In genomic region chr22:11818845-11819244, GRCh38 we compare ENCODE assay signal across 5 cellular contexts.
DNase-seq lines count a peak whose midpoint lies in the region; ATAC-seq and TF ChIP-seq lines count a peak whose summit lies in the region.
"Not testable (repeated sequence)": the region's sequence is repeated elsewhere in the genome, so short reads cannot be mapped to it uniquely, and the experiment has no call there.

No MANE protein-coding gene starts in this region.

- not testable (repeated sequence) for TF ChIP-seq EP300 in sigmoid colon (IDR thresholded peaks at IDR 0.05); stomach (IDR thresholded peaks at IDR 0.05); suprapubic skin (IDR thresholded peaks at IDR 0.05)

- not testable (repeated sequence) for H3K27me3 ChIP-seq in sigmoid colon, stomach, suprapubic skin

- TF ChIP-seq POLR2A in sigmoid colon (IDR thresholded peaks at IDR 0.05); stomach (IDR thresholded peaks at IDR 0.05); suprapubic skin (IDR thresholded peaks at IDR 0.05): not testable (repeated sequence)

- intact Hi-C loops in left cardiac atrium (cut with DNase I); sigmoid colon (cut with DNase I); stomach (cut with DNase I; ENCODE audit: low total_unique reads): not testable (repeated sequence)

- not testable (repeated sequence) for H3K36me3 ChIP-seq in sigmoid colon, stomach, suprapubic skin

- H3K4me3 ChIP-seq in sigmoid colon, stomach, suprapubic skin: not testable (repeated sequence)

- not testable (repeated sequence) for TF ChIP-seq CTCF in sigmoid colon (IDR thresholded peaks at IDR 0.05); stomach (IDR thresholded peaks at IDR 0.05); suprapubic skin (IDR thresholded peaks at IDR 0.05)

- not testable (repeated sequence) for H3K4me1 ChIP-seq in sigmoid colon, stomach, suprapubic skin

- DNase-seq in left cardiac atrium (peak; percentile 9), mesenteric fat pad (ENCODE audit: low spot score) (peak; percentile 62), sigmoid colon (peak; percentile 42), stomach (peak; percentile 20), suprapubic skin (ENCODE audit: low spot score in 2 of 2) (peak; percentile 59 to 68)

- 75 to 80% methylated on average over 5 of the region's 5 CpGs for WGBS in sigmoid colon, 2 donors
- 40 to 84% (median 78%) methylated on average over 1 to 5 of the region's 5 CpGs for WGBS in stomach, 5 donors
- WGBS in suprapubic skin = 82% methylated on average over 3 of the region's 5 CpGs

- not testable (repeated sequence) for H3K27ac ChIP-seq in sigmoid colon, stomach, suprapubic skin

- not testable (repeated sequence) for ATAC-seq in left cardiac atrium

- H3K9me3 ChIP-seq in sigmoid colon, stomach, suprapubic skin: not testable (repeated sequence)

Comparison
In these comparisons a context has a peak if more than half of its experiments do, and no peak if none do; other contexts are left out.
1. DNase-seq: peak in every context shown above with its lines; median percentile 64 in suprapubic skin; 62 in mesenteric fat pad; 42 in sigmoid colon; 20 in stomach; 9 in left cardiac atrium.